Comparison of ENCODE assay signal across 8 cellular contexts in the genomic region with DNA sequence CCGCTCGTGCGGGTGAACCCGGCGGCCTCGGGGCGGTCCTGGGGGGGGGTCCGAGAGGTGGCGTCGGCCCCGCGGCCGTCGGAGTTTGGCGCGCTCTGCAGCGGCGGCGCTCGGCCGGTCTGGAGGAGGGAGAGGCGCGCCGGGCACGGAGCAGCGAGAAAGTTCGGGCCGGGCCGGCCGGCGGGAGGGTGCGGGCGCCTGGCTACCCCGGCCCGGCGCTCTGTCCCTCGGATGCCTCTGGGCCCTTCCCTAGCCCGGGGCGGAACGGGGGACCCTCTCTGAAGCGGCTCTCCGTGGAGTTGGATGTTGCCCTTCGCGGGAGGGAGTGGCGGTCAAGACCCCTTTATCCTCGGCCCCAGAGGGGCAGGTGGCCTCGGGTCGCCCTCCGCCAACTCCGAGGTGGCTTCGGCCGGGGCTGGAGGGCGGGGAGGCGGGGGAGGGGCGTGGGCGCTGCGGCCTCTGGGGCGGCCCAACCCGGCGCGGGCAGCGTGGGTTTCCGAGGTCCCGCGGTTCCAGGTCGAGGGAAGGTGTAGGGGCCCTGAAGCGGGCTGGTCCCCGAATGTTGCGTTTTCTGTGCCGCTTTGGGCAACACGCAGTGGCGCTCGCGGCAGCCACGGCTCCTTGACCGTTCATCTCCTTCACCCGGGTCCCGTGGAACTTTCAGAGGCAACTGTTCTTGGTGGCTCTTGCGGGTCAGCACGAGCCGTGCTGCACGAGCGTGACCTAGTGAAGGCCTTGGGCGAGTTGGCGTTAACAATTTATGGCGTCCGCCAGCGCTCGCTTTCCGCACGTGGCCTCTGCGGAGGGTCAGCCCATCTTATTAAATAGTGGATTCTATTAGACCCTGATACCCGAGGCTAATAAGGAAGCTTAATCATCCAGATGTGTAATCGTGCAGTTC. TPM values are rescaled to one million over a fixed set of nuclear protein-coding genes. Genes with fewer than 3 reads are reported as not detected.
DNase-seq lines count a peak whose midpoint lies in the region; ATAC-seq and TF ChIP-seq lines count a peak whose summit lies in the region.

No MANE protein-coding gene starts in this region.

- 0 out of 2 replicates have a peak, but pooled peaks cover 7% of the 10 kb centered on the region for H3K4me1 ChIP-seq in PC-9 (replicated peaks; ENCODE audit: insufficient read depth)

- H3K36me3 ChIP-seq in PC-9 (ENCODE audit: low read depth): no peaks in the 10 kb centered on the region

- H3K79me2 ChIP-seq in PC-9 (ENCODE audit: low read depth): no peaks in the 10 kb centered on the region

- DNase-seq in PC-9 (peak in 1 of 2 experiments; percentile 3), choroid plexus epithelial cell (ENCODE audit: low read depth) (peak; percentile 2), left lobe of liver (ENCODE audit: low spot score) (no peak), cortex of kidney (lab: John Stamatoyannopoulos, UW) (no peak), NCI-H2029 treated with DMSO at 0.1 percent for 48 hours (lab: John Stamatoyannopoulos, UW) (no peak)
- DNase-seq in stimulated activated CD8-positive, alpha-beta memory T cell treated with anti-CD3 and anti-CD28 coated beads, Interleukin-12 subunit alpha, Interleukin-12 subunit beta, amount 100 ng/mL, for 4 hours (ENCODE audit: low read depth): peak; percentile 0

- H3K4me2 ChIP-seq in PC-9: peak overlapping the region; percentile 66

- no TSS peak for BruUV-seq in PC-9 (replicated peaks; lab: Mats Ljungman, UMichigan)

- no peak overlapping the region for H3K27ac ChIP-seq in PC-9

- H3K27me3 ChIP-seq in PC-9 (ENCODE audit: insufficient read depth, low read depth): no peaks in the 10 kb centered on the region

- H4K20me1 ChIP-seq in PC-9 (ENCODE audit: insufficient read depth): no peaks in the 10 kb centered on the region

- no peaks in the 10 kb centered on the region for H3K9me2 ChIP-seq in PC-9 (ENCODE audit: insufficient read depth)

- no peaks in the 10 kb centered on the region for H3F3A ChIP-seq in PC-9 (ENCODE audit: insufficient read depth, low read depth)

- H3K4me3 ChIP-seq in PC-9 (peak overlapping the region; percentile 58; the same call in 1 of the 2 replicates), choroid plexus epithelial cell (ENCODE audit: low read depth, low read length) (peak overlapping the region; percentile 26)

- POLR2A ChIA-PET in PC-9 (lab: Charles Lee; ENCODE audit: unreplicated experiment): no interaction called here

- no peak for TF ChIP-seq CTCF in PC-9 (conservative IDR thresholded peaks at IDR 0.05)
- TF ChIP-seq CTCF in choroid plexus epithelial cell (conservative IDR thresholded peaks at IDR 0.05; ENCODE audit: low read depth, low read length): no peak

- CTCF ChIA-PET in PC-9 (lab: Charles Lee): interaction anchor here (0.5 kb wide), 1 partner anchor 247 kb away, joined by 4 read pairs; no protein-coding TSS in a partner anchor

- intact Hi-C loops in PC-9 (cut with micrococcal nuclease; ENCODE audit: unreplicated experiment): loop anchor here (2.0 to 10.0 kb wide), 2 partner anchors 110 to 118 kb away; no protein-coding TSS in a partner anchor

- H3K9me3 ChIP-seq in PC-9 (ENCODE audit: insufficient read depth, low read depth): no peaks in the 10 kb centered on the region

- peak; percentile 40 for ATAC-seq in GM18498 (IDR thresholded peaks at IDR 0.05; ENCODE audit: unreplicated experiment)
- ATAC-seq in HG02571 (IDR thresholded peaks at IDR 0.05; ENCODE audit: unreplicated experiment): peak; percentile 19
- peak; percentile 7 for ATAC-seq in left lobe of liver

- 0 out of 2 replicates have a peak overlapping the region, but pooled peaks have one; percentile 66 for H2AFZ ChIP-seq in PC-9

RNA-seq across cellular contexts. Expression of a gene that starts 0.7 kb away (rescaled TPM):
- total RNA-seq in PC-9 (2021) (13.6 and 16.3 TPM in 2 replicates), left lobe of liver (66.4 TPM)

Comparison
In these comparisons a context has a peak if more than half of its experiments do, and no peak if none do; other contexts are left out.
1. DNase-seq: peak in choroid plexus epithelial cell (single experiment) and stimulated activated CD8-positive, alpha-beta memory T cell treated with anti-CD3 and anti-CD28 coated beads, Interleukin-12 subunit alpha, Interleukin-12 subunit beta, amount 100 ng/mL, for 4 hours (single experiment); none in left lobe of liver (single experiment), cortex of kidney (single experiment) and NCI-H2029 treated with DMSO at 0.1 percent for 48 hours (single experiment).
2. Peak in every context shown above with its lines, with median percentiles within 50 percentile points of each other: ATAC-seq.